ENCODE assay signal across 9 cellular contexts in genomic region chr15:51266548-51266947, GRCh38.
DNase-seq lines count a peak whose midpoint lies in the region; ATAC-seq and TF ChIP-seq lines count a peak whose summit lies in the region.
"Had no signal": no experiment of that assay in that cellular context is flagged by ENCODE, and none has a peak within 500 bp of the region (broad histone marks: within the 10 kb centered on the region; RNA-seq: fewer than 3 reads in every experiment).

No MANE protein-coding gene starts in this region.

- no peaks in the 10 kb centered on the region for H3K36me3 ChIP-seq in heart left ventricle

- H3K27ac Mint-ChIP-seq in endothelial cell (ENCODE audit: unreplicated experiment) (peak overlapping the region; percentile 32), neural crest cell (ENCODE audit: unreplicated experiment) (no peak overlapping the region)

- TF ChIP-seq CTCF in heart left ventricle (IDR thresholded peaks at IDR 0.05) (no peak), endothelial cell (IDR thresholded peaks at IDR 0.05; ENCODE audit: unreplicated experiment) (no peak), neural crest cell (conservative IDR thresholded peaks at IDR 0.05) (no peak)

- no peaks in the 10 kb centered on the region for H3K9me3 Mint-ChIP-seq in endothelial cell (ENCODE audit: unreplicated experiment)
- no peaks in the 10 kb centered on the region for H3K9me3 Mint-ChIP-seq in neural crest cell
- peaks cover under 1% of the 10 kb centered on the region for H3K9me3 Mint-ChIP-seq in activated T-cell treated with anti-CD3 and anti-CD28 coated beads, Interleukin-2, amount 50 U/mL, for 4 hours

- peak overlapping the region in 11 of 12 donors; percentile 28 to 64 (median 56) for H3K4me3 ChIP-seq in heart left ventricle

- H3K36me3 Mint-ChIP-seq in endothelial cell (ENCODE audit: low read depth, unreplicated experiment) (no peaks in the 10 kb centered on the region), neural crest cell (ENCODE audit: low read depth) (no peaks in the 10 kb centered on the region)
- no peaks in the 10 kb centered on the region for H3K36me3 Mint-ChIP-seq in activated T-cell treated with anti-CD3 and anti-CD28 coated beads, Interleukin-2, amount 50 U/mL, for 4 hours (ENCODE audit: insufficient read depth)

- intact Hi-C loops in heart left ventricle (cut with DNase I) = no loop called here
- intact Hi-C loops in cardiac septum (cut with DNase I) = no loop called here

- H3K27me3 ChIP-seq in heart left ventricle = peaks cover 0 to 29% (median 0%) of the 10 kb centered on the region in 9 donors

- peaks cover 0 to 21% (median 6%) of the 10 kb centered on the region in 12 donors for H3K4me1 ChIP-seq in heart left ventricle

- peaks cover 7% of the 10 kb centered on the region for H3K4me1 Mint-ChIP-seq in endothelial cell (ENCODE audit: unreplicated experiment)
- H3K4me1 Mint-ChIP-seq in neural crest cell = peaks cover 11% of the 10 kb centered on the region
- peaks cover 2% of the 10 kb centered on the region for H3K4me1 Mint-ChIP-seq in activated T-cell treated with anti-CD3 and anti-CD28 coated beads, Interleukin-2, amount 50 U/mL, for 4 hours (ENCODE audit: low read depth)

- no peaks in the 10 kb centered on the region for H3K9me3 ChIP-seq in heart left ventricle

- H3K27me3 Mint-ChIP-seq in endothelial cell (ENCODE audit: unreplicated experiment) = peaks cover 8% of the 10 kb centered on the region
- peaks cover 39% of the 10 kb centered on the region for H3K27me3 Mint-ChIP-seq in neural crest cell (ENCODE audit: low read depth)
- peaks cover 25% of the 10 kb centered on the region for H3K27me3 Mint-ChIP-seq in activated T-cell treated with anti-CD3 and anti-CD28 coated beads, Interleukin-2, amount 50 U/mL, for 4 hours (ENCODE audit: low read depth)

- DNase-seq in heart left ventricle (no peak), cardiac septum (ENCODE audit: low spot score) (no peak), endothelial cell (ENCODE audit: low spot score) (peak; percentile 4), neural crest cell (ENCODE audit: low read depth, low spot score) (no peak), SK-N-DZ (ENCODE audit: low spot score) (no peak), SKM-1 (lab: John Stamatoyannopoulos, UW; ENCODE audit: unreplicated experiment) (no peak)
- DNase-seq in activated T-cell treated with anti-CD3 and anti-CD28 coated beads, Interleukin-2, amount 50 U/mL, for 4 hours = no peak
- DNase-seq: NCI-H1105 treated with DMSO at 0.1 percent for 48 hours had no signal

- ATAC-seq in heart left ventricle (peak in 1 of 4 donors; percentile 17), HG03378 (IDR thresholded peaks at IDR 0.05; ENCODE audit: unreplicated experiment) (no peak)
- ATAC-seq in activated T-cell treated with anti-CD3 and anti-CD28 coated beads, Interleukin-2, amount 50 U/mL, for 4 hours = no peak

- no peak for TF ChIP-seq POLR2A in heart left ventricle (IDR thresholded peaks at IDR 0.05)

- peak overlapping the region in 1 of 12 donors; percentile 4 for H3K27ac ChIP-seq in heart left ventricle

- H3K4me3 Mint-ChIP-seq in endothelial cell (ENCODE audit: unreplicated experiment) (peak overlapping the region; percentile 90), neural crest cell (peak overlapping the region; percentile 86)
- H3K4me3 Mint-ChIP-seq in activated T-cell treated with anti-CD3 and anti-CD28 coated beads, Interleukin-2, amount 50 U/mL, for 4 hours = no peak overlapping the region

- 41 to 46% (median 45%) methylated on average over 9 of the region's 9 CpGs for WGBS in heart left ventricle, 4 donors
